ENCODE assay signal across 21 cellular contexts in the genomic region with DNA sequence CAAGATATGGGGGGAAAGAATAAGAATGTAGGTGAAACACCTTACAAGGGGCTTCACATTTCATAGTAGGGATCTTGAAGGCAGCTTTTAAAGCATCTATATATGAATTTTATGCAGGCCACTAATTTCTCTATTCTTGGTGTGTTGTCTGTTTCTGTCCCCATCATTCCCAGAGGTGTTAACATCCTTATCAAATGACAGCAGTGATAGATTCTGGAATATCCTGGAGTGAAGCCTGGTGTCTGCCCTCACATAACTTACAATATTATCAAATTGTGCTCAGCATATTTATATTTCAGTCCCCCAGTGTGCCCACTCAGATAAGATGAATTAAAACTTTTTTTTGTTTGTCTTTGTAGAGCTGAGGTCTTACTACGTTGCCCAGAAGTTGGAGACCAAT.
A peak's percentile ranks its signal among the peaks of the same experiment; 100 is the strongest.
DNase-seq lines count a peak whose midpoint lies in the region; ATAC-seq lines count a peak whose summit lies in the region.
"Had no signal": no experiment of that assay in that cellular context is flagged by ENCODE, and none has a peak within 500 bp of the region (broad histone marks: within the 10 kb centered on the region; RNA-seq: fewer than 3 reads in every experiment).

No MANE protein-coding gene starts in this region.

- intact Hi-C loops in left cardiac atrium (cut with DNase I) (loop anchor here in 1 of 2 donors (5.0 to 10.0 kb wide), 2 partner anchors 129 to 401 kb away; no protein-coding TSS in a partner anchor), Right ventricle myocardium superior (cut with DNase I) (no loop called here)

- DNase-seq in left cardiac atrium (no peak), Right ventricle myocardium superior (no peak)
- DNase-seq: 8988T; ACHN; AML-193; BE2C; C1 segment of cervical spinal cord; Caco-2; Calu3; CD4-positive, alpha-beta memory T cell; CD4-positive, alpha-beta T cell; CD4-positive, CD25-positive, alpha-beta regulatory T cell; CD8-positive, alpha-beta memory T cell; CD8-positive, alpha-beta T cell; COR-L47; DMS153; DMS53; DMS79; DMS79 treated with DMSO at 0.1 percent for 48 hours; DND-41 had no signal

- ATAC-seq in left cardiac atrium = peak; percentile 40 to 89
- ATAC-seq in Right ventricle myocardium superior (ENCODE audit: poor library complexity) = no peak
- ATAC-seq: A549; CD8-positive, alpha-beta T cell had no signal
